In genomic region chr11:61430839-61431238, GRCh38 we compare ENCODE assay signal across 8 cellular contexts. TPM values are rescaled to one million over a fixed set of nuclear protein-coding genes. Genes with fewer than 3 reads are reported as not detected.
DNase-seq lines count a peak whose midpoint lies in the region; FAIRE-seq and TF ChIP-seq lines count a peak whose summit lies in the region.
"Not testable (repeated sequence)": the region's sequence is repeated elsewhere in the genome, so short reads cannot be mapped to it uniquely, and the experiment has no call there.

No MANE protein-coding gene starts in this region.

- H3K4me3 Mint-ChIP-seq in CD14-positive monocyte, result peak overlapping the region; percentile 94 to 98
- H3K4me3 Mint-ChIP-seq in T-helper 2 cell treated with Interferon-gamma antibody and Interleukin-4, amounts not matched to agents 5 μg/mL and 100 μg/mL, for 36 hours, result peak overlapping the region; percentile 97

- H3K27ac Mint-ChIP-seq in CD14-positive monocyte, result peak overlapping the region; percentile 98 to 100 (median 100)
- H3K27ac Mint-ChIP-seq in T-helper 2 cell treated with Interferon-gamma antibody and Interleukin-4, amounts not matched to agents 5 μg/mL and 100 μg/mL, for 36 hours, result peak overlapping the region; percentile 98

- H2AFZ ChIP-seq in neuron (ENCODE audit: low read depth, low read length), result not testable (repeated sequence)

- not testable (repeated sequence) for H3K9me3 ChIP-seq in HUES64 (ENCODE audit: insufficient read depth, low read depth, low read length); ascending aorta; kidney (ENCODE audit: control insufficient read depth in 1 of 2, low read length in 2 of 2); neuron (ENCODE audit: low read length); stomach smooth muscle (ENCODE audit: control insufficient read depth in 2 of 2, low read length in 2 of 2)

- peaks cover 33% of the 10 kb centered on the region for H3K36me3 ChIP-seq in HUES64 (ENCODE audit: insufficient read depth, low read length)
- peaks cover 16 to 27% of the 10 kb centered on the region in 2 donors for H3K36me3 ChIP-seq in ascending aorta
- H3K36me3 ChIP-seq in kidney (ENCODE audit: control insufficient read depth in 1 of 2, insufficient read depth in 2 of 2, low read length in 2 of 2), result peaks cover 11 to 15% of the 10 kb centered on the region in 2 donors
- peaks cover 46% of the 10 kb centered on the region for H3K36me3 ChIP-seq in neuron (ENCODE audit: insufficient read depth, low read length)
- H3K36me3 ChIP-seq in stomach smooth muscle (ENCODE audit: control insufficient read depth in 2 of 2, insufficient read depth in 2 of 2, low read length in 2 of 2), result peaks cover 10 to 26% of the 10 kb centered on the region in 2 donors

- not testable (repeated sequence) for H3K27ac ChIP-seq in HUES64 (ENCODE audit: low read depth, low read length); ascending aorta; kidney (ENCODE audit: low read depth in 2 of 2, low read length in 2 of 2)
- H3K27ac ChIP-seq in stomach smooth muscle (ENCODE audit: low read length), result peak overlapping the region; percentile 95

- H3K4me1 ChIP-seq in HUES64 (ENCODE audit: insufficient read depth, low read length), result not testable (repeated sequence)
- H3K4me1 ChIP-seq in ascending aorta, result peaks cover 0 to 16% of the 10 kb centered on the region in 2 donors
- peaks cover 8 to 13% of the 10 kb centered on the region in 2 donors for H3K4me1 ChIP-seq in kidney (ENCODE audit: control insufficient read depth in 1 of 2, insufficient read depth in 1 of 2, low read depth in 1 of 2, low read length in 2 of 2)
- peaks cover 20% of the 10 kb centered on the region for H3K4me1 ChIP-seq in neuron (ENCODE audit: insufficient read depth, low read length)
- H3K4me1 ChIP-seq in stomach smooth muscle (ENCODE audit: control insufficient read depth, insufficient read depth, low read length), result peaks cover 25% of the 10 kb centered on the region

- not testable (repeated sequence) for DNase-seq in CD14-positive monocyte (ENCODE audit: low spot score); T-helper 2 cell treated with Interferon-gamma antibody and Interleukin-4, amounts not matched to agents 5 μg/mL and 100 μg/mL, for 36 hours (ENCODE audit: low spot score); ascending aorta (ENCODE audit: low spot score in 2 of 2); epithelial cell of esophagus (ENCODE audit: low read depth); kidney

- H3K9me3 Mint-ChIP-seq in CD14-positive monocyte; T-helper 2 cell treated with Interferon-gamma antibody and Interleukin-4, amounts not matched to agents 5 μg/mL and 100 μg/mL, for 36 hours: not testable (repeated sequence)

- H3K4me1 Mint-ChIP-seq in CD14-positive monocyte, result peaks cover 42% of the 10 kb centered on the region
- peaks cover 39% of the 10 kb centered on the region for H3K4me1 Mint-ChIP-seq in T-helper 2 cell treated with Interferon-gamma antibody and Interleukin-4, amounts not matched to agents 5 μg/mL and 100 μg/mL, for 36 hours (ENCODE audit: low read depth)

- FAIRE-seq in kidney (lab: Jason Lieb, UNC), result not testable (repeated sequence)

- TF ChIP-seq CTCF in CD14-positive monocyte (IDR thresholded peaks at IDR 0.05); ascending aorta (IDR thresholded peaks at IDR 0.05); epithelial cell of esophagus (IDR thresholded peaks at IDR 0.05; ENCODE audit: insufficient read depth, low read depth, low read length, missing control alignments); kidney (IDR thresholded peaks at IDR 0.05; ENCODE audit: borderline replicate concordance, extremely low read depth, insufficient read depth): not testable (repeated sequence)

- intact Hi-C loops in CD14-positive monocyte (cut with micrococcal nuclease), result loop anchor here in 1 of 2 donors (2.0 kb wide), 1 partner anchor 14 kb away; no protein-coding TSS in a partner anchor
- intact Hi-C loops in ascending aorta (cut with DNase I); kidney (cut with DNase I): not testable (repeated sequence)

- H3K9ac ChIP-seq in HUES64 (ENCODE audit: low read depth, low read length), result peak overlapping the region; percentile 93
- H3K9ac ChIP-seq in kidney (ENCODE audit: low read length in 2 of 2), result peak overlapping the region in 1 of 2 donors; percentile 100
- H3K9ac ChIP-seq in stomach smooth muscle (ENCODE audit: low read length in 2 of 2), result peak overlapping the region; percentile 98 to 100

- not testable (repeated sequence) for H3K27me3 ChIP-seq in HUES64 (ENCODE audit: insufficient read depth, low read length); ascending aorta; neuron (ENCODE audit: insufficient read depth, low read length); stomach smooth muscle (ENCODE audit: control insufficient read depth in 1 of 2, insufficient read depth in 2 of 2, low read length in 2 of 2)

- not testable (repeated sequence) for H3K27me3 Mint-ChIP-seq in CD14-positive monocyte (ENCODE audit: low read depth in 3 of 3); T-helper 2 cell treated with Interferon-gamma antibody and Interleukin-4, amounts not matched to agents 5 μg/mL and 100 μg/mL, for 36 hours (ENCODE audit: low read depth)

- peaks cover 30 to 49% of the 10 kb centered on the region in 2 donors for H3K36me3 Mint-ChIP-seq in CD14-positive monocyte
- H3K36me3 Mint-ChIP-seq in T-helper 2 cell treated with Interferon-gamma antibody and Interleukin-4, amounts not matched to agents 5 μg/mL and 100 μg/mL, for 36 hours (ENCODE audit: low read depth), result peaks cover 55% of the 10 kb centered on the region

- 79% methylated on average over 8 of the region's 10 CpGs for WGBS in HUES64

- peak overlapping the region; percentile 82 for H3K4me3 ChIP-seq in HUES64 (ENCODE audit: low read length)
- H3K4me3 ChIP-seq in ascending aorta, result peak overlapping the region; percentile 70 to 77
- H3K4me3 ChIP-seq in epithelial cell of esophagus (ENCODE audit: low read length), result peak overlapping the region; percentile 100
- peak overlapping the region; percentile 100 for H3K4me3 ChIP-seq in kidney (ENCODE audit: low read length in 2 of 2)
- peak overlapping the region; percentile 96 for H3K4me3 ChIP-seq in neuron (ENCODE audit: low read length)
- H3K4me3 ChIP-seq in stomach smooth muscle (ENCODE audit: low read length in 2 of 2), result peak overlapping the region; percentile 98 to 100

RNA-seq across cellular contexts. Expression of gene SDHAF2, which starts 0.9 kb away (rescaled TPM):
- polyA plus RNA-seq in CD14-positive monocyte (10 to 100 TPM; 64.8 to 70.2 TPM), kidney (ENCODE audit: insufficient read depth, low read depth, low replicate concordance) (77.1 TPM)
- 48.0 TPM for polyA plus RNA-seq in HUES64 (2013, experiment 1 of 2)
- 47.7 TPM for polyA plus RNA-seq in HUES64 (2013, experiment 2 of 2)
- total RNA-seq in ascending aorta (13.6 TPM), kidney (40.7 TPM)

RNA-seq across cellular contexts. Expression of gene CPSF7, which starts 1.1 kb away (rescaled TPM):
- 10 to 100 TPM; 12.5 to 20.1 TPM for polyA plus RNA-seq in CD14-positive monocyte
- polyA plus RNA-seq in HUES64 (2013, experiment 1 of 2), result 74.2 TPM
- polyA plus RNA-seq in HUES64 (2013, experiment 2 of 2), result 67.8 TPM
- total RNA-seq in ascending aorta, result 22.9 TPM
- total RNA-seq in kidney, result 94.5 TPM
- 28.4 TPM for polyA plus RNA-seq in kidney (ENCODE audit: insufficient read depth, low read depth, low replicate concordance)

RNA-seq across cellular contexts. Expression of gene TMEM216, which starts 38.5 kb away (rescaled TPM):
- polyA plus RNA-seq in CD14-positive monocyte, result 10 to 100 TPM; 30.1 to 31.2 TPM
- polyA plus RNA-seq in HUES64 (2013, experiment 1 of 2), result 27.2 TPM
- polyA plus RNA-seq in HUES64 (2013, experiment 2 of 2), result 29.4 TPM
- total RNA-seq in ascending aorta, result 64.9 TPM
- total RNA-seq in kidney, result 11.1 TPM
- polyA plus RNA-seq in kidney (ENCODE audit: insufficient read depth, low read depth, low replicate concordance), result 16.2 TPM
